In genomic region chr10:43214956-43215561, GRCh38 we compare ENCODE assay signal across 28 cellular contexts. TPM values are rescaled to one million over a fixed set of nuclear protein-coding genes. Genes with fewer than 3 reads are reported as not detected.
DNase-seq lines count a peak whose midpoint lies in the region; ATAC-seq, FAIRE-seq and TF ChIP-seq lines count a peak whose summit lies in the region.
"Had no signal": no experiment of that assay in that cellular context is flagged by ENCODE, and none has a peak within 500 bp of the region (broad histone marks: within the 10 kb centered on the region; RNA-seq: fewer than 3 reads in every experiment).

No MANE protein-coding gene starts in this region.

- no peaks in the 10 kb centered on the region for H3K23me2 ChIP-seq in H1 (ENCODE audit: low read depth, low read length)

- no peak overlapping the region for H3K27ac Mint-ChIP-seq in MCF 10A (ENCODE audit: low read depth, unreplicated experiment)
- H3K27ac Mint-ChIP-seq in T-cell = no peak overlapping the region
- H3K27ac Mint-ChIP-seq: activated CD8-positive, alpha-beta T cell treated with anti-CD3 and anti-CD28 coated beads for 36 hours; activated naive CD4-positive, alpha-beta T cell treated with anti-CD3 and anti-CD28 coated beads, Interleukin-2, amount 10 ng/mL, durations not matched to agents 7 days and 5 days; CD4-positive, CD25-positive, alpha-beta regulatory T cell had no signal

- H3K9ac ChIP-seq in SK-N-SH (no peak overlapping the region), H1 (replicated peaks in 1 of 4; ENCODE audit: extremely low read depth in 1 of 4, low read depth in 3 of 4, low read length in 3 of 4) (no peak overlapping the region)

- no peak overlapping the region for H3K27ac ChIP-seq in SK-N-SH (ENCODE audit: low read depth in 2 of 2, low read length in 1 of 2)
- no peak overlapping the region for H3K27ac ChIP-seq in H1 (ENCODE audit: low read depth, low read length)
- no peak overlapping the region for H3K27ac ChIP-seq in prostate gland
- H3K27ac ChIP-seq: adrenal gland, colonic mucosa, upper lobe of right lung had no signal

- H3K4me1 Mint-ChIP-seq in MCF 10A (ENCODE audit: insufficient read depth, unreplicated experiment) (no peaks in the 10 kb centered on the region), T-cell (no peaks in the 10 kb centered on the region)
- H3K4me1 Mint-ChIP-seq: activated naive CD4-positive, alpha-beta T cell treated with anti-CD3 and anti-CD28 coated beads, Interleukin-2, amount 10 ng/mL, durations not matched to agents 7 days and 5 days; CD4-positive, CD25-positive, alpha-beta regulatory T cell had no signal

- ATAC-seq in SK-N-SH treated with all-trans-retinoic acid at 6 μM for 48 hours (no peak), T-cell (replicated peaks in 1 of 4) (no peak)
- ATAC-seq: activated CD8-positive, alpha-beta T cell treated with anti-CD3 and anti-CD28 coated beads for 36 hours; left lobe of liver; upper lobe of right lung had no signal

- no peaks in the 10 kb centered on the region for H3K79me2 ChIP-seq in SK-N-SH (ENCODE audit: insufficient read depth)
- no peaks in the 10 kb centered on the region for H3K79me2 ChIP-seq in H1 (ENCODE audit: control insufficient read depth in 1 of 2, insufficient read depth in 2 of 2, low read length in 2 of 2)

- H3K4me2 ChIP-seq in SK-N-SH (no peak overlapping the region), H1 (ENCODE audit: insufficient read depth in 1 of 2, low read depth in 2 of 2, low read length in 2 of 2) (no peak overlapping the region)

- H3K14ac ChIP-seq in H1 (ENCODE audit: insufficient read length) = no peak overlapping the region

- no peaks in the 10 kb centered on the region for H3K79me1 ChIP-seq in H1 (ENCODE audit: low read depth, low read length)

- no peak overlapping the region for H3K23ac ChIP-seq in H1 (ENCODE audit: insufficient read length)

- H3F3A ChIP-seq in SK-N-SH (replicated peaks; ENCODE audit: insufficient read depth) = no peaks in the 10 kb centered on the region

- no peak overlapping the region; the same call in 1 of the 2 replicates for H2BK20ac ChIP-seq in H1 (ENCODE audit: low read length)

- H3K36me3 Mint-ChIP-seq in MCF 10A (ENCODE audit: insufficient read depth, unreplicated experiment) (no peaks in the 10 kb centered on the region), T-cell (no peaks in the 10 kb centered on the region)
- H3K36me3 Mint-ChIP-seq: activated naive CD4-positive, alpha-beta T cell treated with anti-CD3 and anti-CD28 coated beads, Interleukin-2, amount 10 ng/mL, durations not matched to agents 7 days and 5 days; CD4-positive, CD25-positive, alpha-beta regulatory T cell had no signal

- H3K4me3 ChIP-seq in SK-N-SH (ENCODE audit: low read depth in 2 of 2, low read length in 1 of 2) (no peak overlapping the region), H1 (ENCODE audit: extremely low read depth in 1 of 4, insufficient read depth in 2 of 4, low read depth in 3 of 4, low read length in 4 of 4) (no peak overlapping the region), prostate gland (no peak overlapping the region)
- H3K4me3 ChIP-seq: adrenal gland, colonic mucosa, upper lobe of right lung had no signal

- H3K56ac ChIP-seq in H1 (replicated peaks; ENCODE audit: insufficient read length, low read depth, low read length) = no peak overlapping the region

- intact Hi-C loops in MCF 10A (cut with micrococcal nuclease) = no loop called here
- intact Hi-C loops in prostate gland (cut with DNase I) = no loop called here

- no TSS peak for BruUV-seq in MCF 10A (replicated peaks; lab: Mats Ljungman, UMichigan)

- TF ChIP-seq RAD21 in SK-N-SH (IDR thresholded peaks at IDR 0.05; ENCODE audit: low read length) (no peak), H1 (IDR thresholded peaks at IDR 0.05 in 1 of 2, conservative IDR thresholded peaks at IDR 0.05 in 1 of 2; ENCODE audit: low read depth in 2 of 2, low read length in 2 of 2) (no peak)

- H3K9me3 ChIP-seq in SK-N-SH = no peaks in the 10 kb centered on the region
- no peaks in the 10 kb centered on the region for H3K9me3 ChIP-seq in H1 (ENCODE audit: insufficient read depth in 2 of 2, low read depth in 1 of 2, low read length in 1 of 2)
- no peaks in the 10 kb centered on the region for H3K9me3 ChIP-seq in prostate gland
- H3K9me3 ChIP-seq: adrenal gland, colonic mucosa, upper lobe of right lung had no signal

- H4K20me1 ChIP-seq in SK-N-SH (ENCODE audit: insufficient read depth) (no peaks in the 10 kb centered on the region), H1 (replicated peaks in 1 of 2; ENCODE audit: control insufficient read depth in 1 of 2, insufficient read depth in 2 of 2, low read length in 2 of 2) (peaks cover 0 to 5% of the 10 kb centered on the region in 2 experiments)

- no peak for TF ChIP-seq POLR2A in H1 (IDR thresholded peaks at IDR 0.05; ENCODE audit: control extremely low read depth in 1 of 2, low read depth in 2 of 2, low read length in 2 of 2)
- TF ChIP-seq POLR2A in prostate gland (IDR thresholded peaks at IDR 0.05) = no peak

- H3K9me3 Mint-ChIP-seq in MCF 10A (ENCODE audit: unreplicated experiment) (no peaks in the 10 kb centered on the region), T-cell (no peaks in the 10 kb centered on the region)
- H3K9me3 Mint-ChIP-seq: activated CD8-positive, alpha-beta T cell treated with anti-CD3 and anti-CD28 coated beads for 36 hours; activated naive CD4-positive, alpha-beta T cell treated with anti-CD3 and anti-CD28 coated beads, Interleukin-2, amount 10 ng/mL, durations not matched to agents 7 days and 5 days had no signal

- DNase-seq in SK-N-SH (peak; percentile 54), NCI-H446 treated with DMSO at 0.1 percent for 48 hours (lab: John Stamatoyannopoulos, UW) (peak; percentile 18), H1 (ENCODE audit: low read depth in 1 of 2, low spot score in 2 of 2) (no peak), superior temporal gyrus (ENCODE audit: extremely low spot score) (peak; percentile 49), MCF 10A (ENCODE audit: unreplicated experiment) (no peak), prostate gland (ENCODE audit: low spot score) (no peak), T-cell (no peak)
- DNase-seq: 8988T; activated CD4-positive, alpha-beta T cell treated with anti-CD3 and anti-CD28 coated beads for 1 hour; activated CD8-positive, alpha-beta T cell treated with anti-CD3 and anti-CD28 coated beads for 36 hours; activated naive CD4-positive, alpha-beta T cell treated with anti-CD3 and anti-CD28 coated beads, Interleukin-2, amount 10 ng/mL, durations not matched to agents 7 days and 5 days; adrenal gland; Calu3; CD4-positive, CD25-positive, alpha-beta regulatory T cell; colonic mucosa; DMS79; effector CD8-positive, alpha-beta T cell; GDM1; glutamatergic neuron; NCI-H146; NCI-H510A; OCI-M1; stimulated activated CD4-positive, alpha-beta T cell treated with anti-CD3 and anti-CD28 coated beads, Interleukin-4, amount 100 ng/mL, for 4 hours; T-helper 2 cell; upper lobe of right lung had no signal

- H3K36me3 ChIP-seq in SK-N-SH (replicated peaks in 1 of 2; ENCODE audit: control insufficient read depth in 1 of 2, insufficient read depth in 2 of 2, low read length in 1 of 2) (no peaks in the 10 kb centered on the region), H1 (ENCODE audit: control insufficient read depth in 2 of 4, insufficient read depth in 4 of 4, low read length in 3 of 4) (no peaks in the 10 kb centered on the region), prostate gland (no peaks in the 10 kb centered on the region)
- H3K36me3 ChIP-seq: adrenal gland, colonic mucosa, upper lobe of right lung had no signal

- no peak overlapping the region for H4K91ac ChIP-seq in H1 (replicated peaks; ENCODE audit: insufficient read length, low read length)

- H2BK15ac ChIP-seq in H1 (ENCODE audit: low read length) = 0 out of 2 replicates have a peak overlapping the region, but pooled peaks have one; percentile 72

- TF ChIP-seq CTCF in SK-N-SH (IDR thresholded peaks at IDR 0.05) (no peak), H1 (IDR thresholded peaks at IDR 0.05; ENCODE audit: control extremely low read depth in 1 of 3, insufficient read depth in 1 of 3, low read depth in 1 of 3, low read length in 3 of 3) (no peak), MCF 10A (IDR thresholded peaks at IDR 0.05; ENCODE audit: unreplicated experiment) (no peak), prostate gland (IDR thresholded peaks at IDR 0.05) (no peak)

- no peak overlapping the region for H4K5ac ChIP-seq in H1 (ENCODE audit: insufficient read length, low read depth, low read length)

- H3K4me1 ChIP-seq in SK-N-SH (ENCODE audit: control insufficient read depth in 1 of 2, insufficient read depth in 2 of 2, low read depth in 1 of 2, low read length in 1 of 2) (peaks cover 0 to 25% of the 10 kb centered on the region in 2 experiments; a peak in 1 of 4 replicates), H1 (replicated peaks in 1 of 4; ENCODE audit: control insufficient read depth in 3 of 4, insufficient read depth in 4 of 4, low read length in 3 of 4) (peaks cover 0 to 5% (median 0%) of the 10 kb centered on the region in 4 experiments; a peak in 1 of 7 replicates), prostate gland (replicated peaks) (no peaks in the 10 kb centered on the region)
- H3K4me1 ChIP-seq: adrenal gland, colonic mucosa, upper lobe of right lung had no signal

- H2AK5ac ChIP-seq in H1 (ENCODE audit: low read depth, low read length) = no peak overlapping the region

- H3K4ac ChIP-seq in H1 (replicated peaks; ENCODE audit: insufficient read length, low read depth, low read length) = no peak overlapping the region

- POLR2A ChIA-PET in SK-N-SH (lab: Yijun Ruan, JAX) = no interaction called here
- POLR2A ChIA-PET in H1 (lab: Charles Lee; ENCODE audit: partially characterized antibody) = interaction anchor here (1.0 to 1.3 kb wide), 2 partner anchors 9 to 13 kb away, joined by 3 read pairs; no protein-coding TSS in a partner anchor
- POLR2A ChIA-PET in MCF 10A (lab: Yijun Ruan, JAX) = interaction anchor here (1.2 kb wide), 1 partner anchor 11 kb away, joined by 4 read pairs; no protein-coding TSS in a partner anchor
- POLR2A ChIA-PET in T-cell (lab: Charles Lee) = no interaction called here

- FAIRE-seq in H1 (lab: Jason Lieb, UNC) = no peak

- H2BK12ac ChIP-seq in H1 (ENCODE audit: low read depth, low read length) = no peak overlapping the region

- H3K9me2 ChIP-seq in SK-N-SH = no peaks in the 10 kb centered on the region

- CTCF ChIA-PET in SK-N-SH (lab: Yijun Ruan, JAX) = interaction anchor here (1.1 to 4.3 kb wide), 3 partner anchors 9 to 22 kb away, joined by 3 to 18 read pairs (median 3); no protein-coding TSS in a partner anchor
- CTCF ChIA-PET in H1 (lab: Charles Lee; ENCODE audit: partially characterized antibody) = interaction anchor here (0.9 to 4.4 kb wide), 10 partner anchors 10 to 134 kb away, joined by 3 to 26 read pairs (median 4); no protein-coding TSS in a partner anchor
- CTCF ChIA-PET in MCF 10A (lab: Yijun Ruan, JAX) = interaction anchor here (1.0 to 3.6 kb wide), 2 partner anchors 11 to 45 kb away, joined by 3 to 16 read pairs; no protein-coding TSS in a partner anchor
- CTCF ChIA-PET in T-cell (lab: Charles Lee) = no interaction called here

- TF ChIP-seq EP300 in SK-N-SH (IDR thresholded peaks at IDR 0.05; ENCODE audit: borderline replicate concordance in 1 of 2, low read depth in 1 of 2, low read length in 1 of 2) = no peak
- TF ChIP-seq EP300 in H1 (IDR thresholded peaks at IDR 0.05; ENCODE audit: borderline replicate concordance in 1 of 2, low read depth in 2 of 2, low read length in 2 of 2) = no peak

- no peak overlapping the region for H3K4me3 Mint-ChIP-seq in MCF 10A (ENCODE audit: unreplicated experiment)
- no peak overlapping the region for H3K4me3 Mint-ChIP-seq in T-cell
- H3K4me3 Mint-ChIP-seq: activated CD8-positive, alpha-beta T cell treated with anti-CD3 and anti-CD28 coated beads for 36 hours; activated naive CD4-positive, alpha-beta T cell treated with anti-CD3 and anti-CD28 coated beads, Interleukin-2, amount 10 ng/mL, durations not matched to agents 7 days and 5 days; CD4-positive, CD25-positive, alpha-beta regulatory T cell had no signal

- H2BK5ac ChIP-seq in H1 (ENCODE audit: low read depth, low read length) = no peak overlapping the region

- 61% methylated on average over 10 of the region's 12 CpGs for WGBS in SK-N-SH (ENCODE audit: low lambda C conversion rate)
- 83% methylated on average over 10 of the region's 12 CpGs; no CpG with 5 or more reads in 1 of the 2 experiments for WGBS in H1 (ENCODE audit: extremely low coverage in 1 of 2, insufficient coverage in 1 of 2, insufficient read length in 1 of 2, insufficient replicate concordance in 2 of 2, low coverage in 1 of 2, low lambda C conversion rate in 2 of 2, missing lambda C conversion rate in 1 of 2), 2 experiments
- 55% methylated on average over 11 of the region's 12 CpGs for WGBS in prostate gland

- peak overlapping the region; percentile 71 for H4K8ac ChIP-seq in H1 (ENCODE audit: extremely low read depth, insufficient read depth, low read length)

- H3K27me3 Mint-ChIP-seq in MCF 10A (ENCODE audit: insufficient read depth, unreplicated experiment) (no peaks in the 10 kb centered on the region), T-cell (peaks cover 0 to 2% of the 10 kb centered on the region in 2 donors)
- H3K27me3 Mint-ChIP-seq: activated CD8-positive, alpha-beta T cell treated with anti-CD3 and anti-CD28 coated beads for 36 hours; CD4-positive, CD25-positive, alpha-beta regulatory T cell had no signal

- no peak overlapping the region for H2BK120ac ChIP-seq in H1 (replicated peaks; ENCODE audit: low read depth, low read length)

- H3K27me3 ChIP-seq in SK-N-SH (ENCODE audit: insufficient read depth) (no peaks in the 10 kb centered on the region), H1 (replicated peaks in 1 of 4; ENCODE audit: control insufficient read depth in 3 of 4, extremely low read depth in 1 of 4, insufficient read depth in 3 of 4, low read length in 3 of 4) (no peaks in the 10 kb centered on the region), prostate gland (replicated peaks; ENCODE audit: insufficient read depth) (no peaks in the 10 kb centered on the region)
- H3K27me3 ChIP-seq: adrenal gland, colonic mucosa, upper lobe of right lung had no signal

- no peak overlapping the region for H3K18ac ChIP-seq in H1 (ENCODE audit: extremely low read depth, low read length)

- H2AFZ ChIP-seq in SK-N-SH (ENCODE audit: low read depth) (no peak overlapping the region), H1 (ENCODE audit: low read length) (no peak overlapping the region)

RNA-seq across cellular contexts. Expression of gene RASGEF1A, which starts 51.8 kb away (rescaled TPM):
- polyA plus RNA-seq in SK-N-SH (2012; rRNA removed) (not detected in 2 replicates), H1 (2011; rRNA removed) (25.6 and 30.7 TPM in 2 replicates)
- 0.01 TPM in 1 of 2 replicates, not detected in the other for polyA plus RNA-seq in SK-N-SH (2012; cell fraction: cytosol; rRNA removed)
- not detected in 2 replicates for polyA plus RNA-seq in SK-N-SH (2012; cell fraction: nucleus; rRNA removed)
- 13.3 and 13.4 TPM in 2 replicates for total RNA-seq in H1 (2021; fragmentation: NEBNext Ultra II Directional; extraction: Animal tissue kit (Norgen Biotek cat#: 25700))
- 32.7 TPM for polyA plus RNA-seq in H1 (2011; cell fraction: cytosol; rRNA removed)
- 53.0 TPM for polyA plus RNA-seq in H1 (2011; cell fraction: nucleus; rRNA removed)
- polyA plus RNA-seq in H1 (2012, experiment 1 of 2) = 9.2 to 19.0 TPM (median 16.3 TPM) in 4 replicates
- polyA plus RNA-seq in H1 (2012, experiment 2 of 2) = 12.0 TPM
- polyA plus RNA-seq in H1 (2013, experiment 1 of 2) = 8.6 TPM
- 7.8 TPM for polyA plus RNA-seq in H1 (2013, experiment 2 of 2)
- 27.7 and 30.0 TPM in 2 replicates for polyA minus RNA-seq in H1 (2011; rRNA and poly(A)+ RNA removed)
- 26.3 TPM for polyA minus RNA-seq in H1 (2011; cell fraction: cytosol; rRNA and poly(A)+ RNA removed)
- polyA minus RNA-seq in H1 (2011; cell fraction: nucleus; rRNA and poly(A)+ RNA removed) = 26.0 TPM
- total RNA-seq in MCF 10A (2022) (not detected in 2 replicates), prostate gland (1 to 10 TPM; 4.3 to 9.3 TPM), T-cell (1 to 10 TPM; 2.2 to 6.9 (median 5.6) TPM)
- total RNA-seq: LHCN-M2 had no signal

Comparison
In these comparisons a context has a peak if more than half of its experiments do, and no peak if none do; other contexts are left out.
1. DNase-seq: peak in SK-N-SH (single experiment), NCI-H446 treated with DMSO at 0.1 percent for 48 hours (single experiment) and superior temporal gyrus (single experiment); none in H1 (0 of 2), MCF 10A (single experiment), prostate gland (single experiment) and T-cell (0 of 34).
2. CTCF ChIA-PET loops: an anchor here in SK-N-SH (1.1 to 4.3 kb wide), H1 (0.9 to 4.4 kb wide) and MCF 10A (1.0 to 3.6 kb wide); none called in T-cell.
3. POLR2A ChIA-PET loops: an anchor here in H1 (1.0 to 1.3 kb wide) and MCF 10A (1.2 kb wide); none called in SK-N-SH and T-cell.